ENCODE assay signal across 9 cellular contexts in the genomic region with DNA sequence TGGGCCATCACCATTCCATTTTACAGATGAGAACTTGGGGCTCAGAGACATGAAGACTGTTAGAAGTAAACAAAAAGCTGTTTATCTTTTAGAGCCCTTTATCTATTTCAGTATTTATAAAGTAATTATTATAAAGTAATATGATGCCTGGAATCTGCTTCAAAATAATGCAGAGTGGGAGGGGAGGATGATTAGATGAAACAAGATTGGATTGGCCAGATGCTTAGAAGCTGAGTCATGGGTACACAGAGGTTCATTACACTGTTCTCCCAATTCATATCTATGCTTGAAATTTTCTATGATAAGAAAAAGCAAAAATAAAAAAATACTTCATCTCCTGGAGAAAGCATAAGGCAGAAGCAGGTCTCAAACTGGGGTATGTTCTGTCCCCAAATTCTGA. TPM values are rescaled to one million over a fixed set of nuclear protein-coding genes. Genes with fewer than 3 reads are reported as not detected.
DNase-seq lines count a peak whose midpoint lies in the region; ATAC-seq and TF ChIP-seq lines count a peak whose summit lies in the region.
"Had no signal": no experiment of that assay in that cellular context is flagged by ENCODE, and none has a peak within 500 bp of the region (broad histone marks: within the 10 kb centered on the region; RNA-seq: fewer than 3 reads in every experiment).

No MANE protein-coding gene starts in this region.

- intact Hi-C loops in right cardiac atrium (cut with DNase I) (no loop called here), tibial artery (cut with DNase I; ENCODE audit: low total_unique reads) (no loop called here)

- H3K4me3 ChIP-seq in right cardiac atrium (ENCODE audit: low read length) = no peak overlapping the region
- H3K4me3 ChIP-seq in tibial artery = no peak overlapping the region

- H3K36me3 Mint-ChIP-seq in HFFc6 (ENCODE audit: low read depth) = 0 out of 2 replicates have a peak, but pooled peaks cover 4% of the 10 kb centered on the region
- H3K36me3 Mint-ChIP-seq in activated T-helper 17 cell treated with anti-CD3 and anti-CD28 coated beads, Interleukin-2, amount 50 U/mL, for 72 hours (ENCODE audit: low read depth) = no peaks in the 10 kb centered on the region

- peak overlapping the region; percentile 66 for H3K4me3 Mint-ChIP-seq in HFFc6
- H3K4me3 Mint-ChIP-seq in activated T-helper 17 cell treated with anti-CD3 and anti-CD28 coated beads, Interleukin-2, amount 50 U/mL, for 72 hours = no peak overlapping the region

- H3K36me3 ChIP-seq in tibial artery = no peaks in the 10 kb centered on the region

- no peaks in the 10 kb centered on the region; the same call in none of the 2 replicates for H3K27me3 Mint-ChIP-seq in HFFc6 (ENCODE audit: insufficient read depth)
- H3K27me3 Mint-ChIP-seq in activated T-helper 17 cell treated with anti-CD3 and anti-CD28 coated beads, Interleukin-2, amount 50 U/mL, for 72 hours = no peaks in the 10 kb centered on the region

- H3K9me3 ChIP-seq in right cardiac atrium (ENCODE audit: control insufficient read depth, low read length) (no peaks in the 10 kb centered on the region), tibial artery (no peaks in the 10 kb centered on the region)

- H3K27ac ChIP-seq in right cardiac atrium (ENCODE audit: low read length) (peak overlapping the region; percentile 55), tibial artery (peak overlapping the region; percentile 46 to 57)

- H3K4me1 ChIP-seq in right cardiac atrium (ENCODE audit: control insufficient read depth, insufficient read depth, low read length) = peaks cover 31% of the 10 kb centered on the region
- H3K4me1 ChIP-seq in tibial artery = peaks cover 0 to 54% (median 42%) of the 10 kb centered on the region in 4 donors

- H3K27ac Mint-ChIP-seq in HFFc6 = peak overlapping the region; percentile 78
- peak overlapping the region; percentile 25 for H3K27ac Mint-ChIP-seq in activated T-helper 17 cell treated with anti-CD3 and anti-CD28 coated beads, Interleukin-2, amount 50 U/mL, for 72 hours

- no peaks in the 10 kb centered on the region for H3K9me3 Mint-ChIP-seq in HFFc6
- H3K9me3 Mint-ChIP-seq in activated T-helper 17 cell treated with anti-CD3 and anti-CD28 coated beads, Interleukin-2, amount 50 U/mL, for 72 hours = no peaks in the 10 kb centered on the region

- H3K27me3 ChIP-seq in right cardiac atrium (ENCODE audit: control insufficient read depth, insufficient read depth) (no peaks in the 10 kb centered on the region), tibial artery (no peaks in the 10 kb centered on the region)

- DNase-seq in HFFc6 (peak; percentile 26), right cardiac atrium (no peak), tibial artery (no peak), NCI-H1694 treated with DMSO at 0.1 percent for 48 hours (lab: John Stamatoyannopoulos, UW) (no peak)
- DNase-seq in activated effector memory CD4-positive, alpha-beta T cell treated with Interleukin-2 at 50 U/mL for 16 hours = no peak
- DNase-seq in activated naive CD4-positive, alpha-beta T cell treated with anti-CD3 and anti-CD28 coated beads, Interleukin-2, amount 50 U/mL, for 16 hours = no peak
- DNase-seq: cerebellar nuclear complex, posterior cingulate gyrus had no signal

- TF ChIP-seq CTCF in HFFc6 (IDR thresholded peaks at IDR 0.05) (no peak), tibial artery (IDR thresholded peaks at IDR 0.05) (no peak)

- peaks cover 100% of the 10 kb centered on the region for H3K4me1 Mint-ChIP-seq in HFFc6 (ENCODE audit: low read depth)
- H3K4me1 Mint-ChIP-seq in activated T-helper 17 cell treated with anti-CD3 and anti-CD28 coated beads, Interleukin-2, amount 50 U/mL, for 72 hours = no peaks in the 10 kb centered on the region

- no peak for ATAC-seq in activated T-helper 17 cell treated with anti-CD3 and anti-CD28 coated beads, Interleukin-2, amount 50 U/mL, for 72 hours (replicated peaks)
- peak; percentile 44 to 55 for ATAC-seq in right cardiac atrium

RNA-seq across cellular contexts. Expression of gene TOM1L2, which starts 29.4 kb away (rescaled TPM):
- 100 to 1,000 TPM in 4 of 6 experiments, 10 to 100 TPM in 2; 92.1 to 144 (median 101) TPM for total RNA-seq in HFFc6 (2021; fragmentation: NEBNext Ultra II Directional; extraction: Animal tissue kit (Norgen Biotek cat#: 25700))
- total RNA-seq in activated T-helper 17 cell treated with anti-CD3 and anti-CD28 coated beads, Interleukin-2, amount 50 U/mL, for 72 hours = 10 to 100 TPM; 20.4 to 24.8 TPM
- 100 to 1,000 TPM; 196 to 248 (median 227) TPM for total RNA-seq in right cardiac atrium
- polyA plus RNA-seq in right cardiac atrium = 176 TPM

RNA-seq across cellular contexts. Expression of gene DRC3, which starts 29.8 kb away (rescaled TPM):
- total RNA-seq in HFFc6 (2021; fragmentation: NEBNext Ultra II Directional; extraction: Animal tissue kit (Norgen Biotek cat#: 25700)) = under 1 TPM; 0.37 to 0.73 (median 0.61) TPM
- under 1 TPM in 1 of 2 donors, not detected in 1; 0.58 TPM for total RNA-seq in activated T-helper 17 cell treated with anti-CD3 and anti-CD28 coated beads, Interleukin-2, amount 50 U/mL, for 72 hours
- total RNA-seq in right cardiac atrium = 1 to 10 TPM; 1.4 to 3.2 (median 2.3) TPM
- 1.5 TPM for polyA plus RNA-seq in right cardiac atrium
